Comparison of ENCODE assay signal across 32 cellular contexts in genomic region chr17:34619687-34620217, GRCh38. TPM values are rescaled to one million over a fixed set of nuclear protein-coding genes. Genes with fewer than 3 reads are reported as not detected.
DNase-seq lines count a peak whose midpoint lies in the region; ATAC-seq and TF ChIP-seq lines count a peak whose summit lies in the region.
"Had no signal": no experiment of that assay in that cellular context is flagged by ENCODE, and none has a peak within 500 bp of the region (broad histone marks: within the 10 kb centered on the region; RNA-seq: fewer than 3 reads in every experiment).

No MANE protein-coding gene starts in this region.

- H3K4me3 ChIP-seq in smooth muscle cell, result no peak overlapping the region
- H3K4me3 ChIP-seq: ascending aorta, coronary artery, ovary, SJSA1, transverse colon had no signal

- H3K4me3 Mint-ChIP-seq in activated T-helper 1 cell treated with anti-CD3 and anti-CD28 coated beads, Interleukin-12 subunit alpha, Interleukin-12 subunit beta, Interleukin-2, Interleukin-4 antibody, amounts not matched to agents 30 ng/mL and 10 ng/mL and 1 ng/mL, durations not matched to agents 14 hours and 24 hours and 36 hours, result no peak overlapping the region
- H3K4me3 Mint-ChIP-seq: activated naive CD8-positive, alpha-beta T cell treated with anti-CD3 and anti-CD28 coated beads, Interleukin-2, amount 10 ng/mL, durations not matched to agents 7 days and 5 days; activated T-cell treated with anti-CD3 and anti-CD28 coated beads, Interleukin-2, amount 50 U/mL, for 4 hours; memory B cell; stimulated activated memory B cell treated with anti-CD40 and anti-IgM and Interleukin-4, amounts not matched to agents 10 μg/mL and 1 μg/mL and 100 μg/mL, for 72 hours had no signal

- H3K27me3 Mint-ChIP-seq in activated T-helper 1 cell treated with anti-CD3 and anti-CD28 coated beads, Interleukin-12 subunit alpha, Interleukin-12 subunit beta, Interleukin-2, Interleukin-4 antibody, amounts not matched to agents 30 ng/mL and 10 ng/mL and 1 ng/mL, durations not matched to agents 14 hours and 24 hours and 36 hours (ENCODE audit: insufficient read depth), result peaks cover 22% of the 10 kb centered on the region

- H3K4me2 ChIP-seq in smooth muscle cell, result no peak overlapping the region
- H3K4me2 ChIP-seq: KMS-11 had no signal

- peaks cover 16% of the 10 kb centered on the region for H3K4me1 ChIP-seq in smooth muscle cell (ENCODE audit: low read depth)
- H3K4me1 ChIP-seq: ascending aorta, SJSA1, transverse colon had no signal

- H3K79me2 ChIP-seq in smooth muscle cell (ENCODE audit: low read depth), result no peaks in the 10 kb centered on the region

- H3K36me3 Mint-ChIP-seq in activated T-helper 1 cell treated with anti-CD3 and anti-CD28 coated beads, Interleukin-12 subunit alpha, Interleukin-12 subunit beta, Interleukin-2, Interleukin-4 antibody, amounts not matched to agents 30 ng/mL and 10 ng/mL and 1 ng/mL, durations not matched to agents 14 hours and 24 hours and 36 hours (ENCODE audit: low read depth), result no peaks in the 10 kb centered on the region
- H3K36me3 Mint-ChIP-seq: activated naive CD8-positive, alpha-beta T cell treated with anti-CD3 and anti-CD28 coated beads, Interleukin-2, amount 10 ng/mL, durations not matched to agents 7 days and 5 days; memory B cell; stimulated activated memory B cell treated with anti-CD40 and anti-IgM and Interleukin-4, amounts not matched to agents 10 μg/mL and 1 μg/mL and 100 μg/mL, for 72 hours had no signal

- peak overlapping the region; percentile 43 for H3K27ac ChIP-seq in smooth muscle cell (ENCODE audit: low read depth)
- H3K27ac ChIP-seq: 22Rv1, ascending aorta, coronary artery, epithelial cell of prostate, KMS-11, ovary, SJSA1, transverse colon had no signal

- DNase-seq in DMS153 (lab: John Stamatoyannopoulos, UW) (peak; percentile 53), DMS153 treated with DMSO at 0.1 percent for 48 hours (lab: John Stamatoyannopoulos, UW; ENCODE audit: unreplicated experiment) (no peak), NCI-H1694 treated with DMSO at 0.1 percent for 48 hours (lab: John Stamatoyannopoulos, UW) (peak; percentile 96), NCI-H524 treated with DMSO at 0.1 percent for 48 hours (lab: John Stamatoyannopoulos, UW) (peak; percentile 33), smooth muscle cell (lab: John Stamatoyannopoulos, UW; ENCODE audit: unreplicated experiment) (no peak)
- no peak for DNase-seq in activated T-helper 1 cell treated with anti-CD3 and anti-CD28 coated beads, Interleukin-12 subunit alpha, Interleukin-12 subunit beta, Interleukin-2, Interleukin-4 antibody, amounts not matched to agents 30 ng/mL and 10 ng/mL and 1 ng/mL, durations not matched to agents 14 hours and 24 hours and 36 hours (ENCODE audit: low spot score)
- DNase-seq: activated CD4-positive, CD25-positive, alpha-beta regulatory T cell; activated gamma-delta T cell treated with Interleukin-2 at 50 U/mL for 16 hours; activated naive CD8-positive, alpha-beta T cell treated with anti-CD3 and anti-CD28 coated beads, Interleukin-2, amount 10 ng/mL, durations not matched to agents 7 days and 5 days; activated T-cell treated with anti-CD3 and anti-CD28 coated beads, Interleukin-2, amount 50 U/mL, for 4 hours; Calu3; effector memory CD4-positive, alpha-beta T cell; H7; left colon; NCI-H2227 treated with DMSO at 0.1 percent for 48 hours; NCI-H774; ovary; RPMI8226; T-helper 1 cell; transverse colon had no signal

- H2AFZ ChIP-seq in smooth muscle cell (ENCODE audit: low read depth), result no peak overlapping the region

- no peak for TF ChIP-seq CTCF in smooth muscle cell (IDR thresholded peaks at IDR 0.05; ENCODE audit: borderline replicate concordance, insufficient read depth, poor library complexity, severe bottlenecking)

- H3K4me1 Mint-ChIP-seq in activated T-helper 1 cell treated with anti-CD3 and anti-CD28 coated beads, Interleukin-12 subunit alpha, Interleukin-12 subunit beta, Interleukin-2, Interleukin-4 antibody, amounts not matched to agents 30 ng/mL and 10 ng/mL and 1 ng/mL, durations not matched to agents 14 hours and 24 hours and 36 hours (ENCODE audit: low read depth), result no peaks in the 10 kb centered on the region
- H3K4me1 Mint-ChIP-seq: activated naive CD8-positive, alpha-beta T cell treated with anti-CD3 and anti-CD28 coated beads, Interleukin-2, amount 10 ng/mL, durations not matched to agents 7 days and 5 days; memory B cell; stimulated activated memory B cell treated with anti-CD40 and anti-IgM and Interleukin-4, amounts not matched to agents 10 μg/mL and 1 μg/mL and 100 μg/mL, for 72 hours had no signal

- no peak overlapping the region for H3K9ac ChIP-seq in smooth muscle cell (ENCODE audit: low read depth)
- H3K9ac ChIP-seq: KMS-11 had no signal

- 83% methylated on average over 3 of the region's 3 CpGs for whole genome bisulfite sequencing in smooth muscle cell (ENCODE audit: low lambda C conversion rate)

- no peaks in the 10 kb centered on the region for H3K27me3 ChIP-seq in smooth muscle cell (ENCODE audit: low read depth)
- H3K27me3 ChIP-seq: ascending aorta, ovary had no signal

- no peaks in the 10 kb centered on the region for H3K36me3 ChIP-seq in smooth muscle cell (ENCODE audit: low read depth)
- H3K36me3 ChIP-seq: ascending aorta, ovary, SJSA1, transverse colon had no signal

- no peaks in the 10 kb centered on the region for H4K20me1 ChIP-seq in smooth muscle cell (ENCODE audit: low read depth)

- no peaks in the 10 kb centered on the region for H3F3A ChIP-seq in smooth muscle cell (ENCODE audit: low read depth)

- intact Hi-C loops in activated T-helper 1 cell treated with anti-CD3 and anti-CD28 coated beads, Interleukin-12 subunit alpha, Interleukin-12 subunit beta, Interleukin-2, Interleukin-4 antibody, amounts not matched to agents 30 ng/mL and 10 ng/mL and 1 ng/mL, durations not matched to agents 14 hours and 24 hours and 36 hours (cut with micrococcal nuclease), result no loop called here

- no peaks in the 10 kb centered on the region for H3K9me3 Mint-ChIP-seq in activated T-helper 1 cell treated with anti-CD3 and anti-CD28 coated beads, Interleukin-12 subunit alpha, Interleukin-12 subunit beta, Interleukin-2, Interleukin-4 antibody, amounts not matched to agents 30 ng/mL and 10 ng/mL and 1 ng/mL, durations not matched to agents 14 hours and 24 hours and 36 hours
- H3K9me3 Mint-ChIP-seq: activated naive CD8-positive, alpha-beta T cell treated with anti-CD3 and anti-CD28 coated beads, Interleukin-2, amount 10 ng/mL, durations not matched to agents 7 days and 5 days; activated T-cell treated with anti-CD3 and anti-CD28 coated beads, Interleukin-2, amount 50 U/mL, for 4 hours; memory B cell; neural crest cell; stimulated activated memory B cell treated with anti-CD40 and anti-IgM and Interleukin-4, amounts not matched to agents 10 μg/mL and 1 μg/mL and 100 μg/mL, for 72 hours had no signal

- ATAC-seq in GM18868 (IDR thresholded peaks at IDR 0.05; ENCODE audit: unreplicated experiment) (no peak), GM19023 (IDR thresholded peaks at IDR 0.05; ENCODE audit: unreplicated experiment) (no peak)
- ATAC-seq: activated T-cell treated with anti-CD3 and anti-CD28 coated beads, Interleukin-2, amount 50 U/mL, for 4 hours; left colon; stimulated activated memory B cell treated with anti-CD40 and anti-IgM and Interleukin-4, amounts not matched to agents 10 μg/mL and 1 μg/mL and 100 μg/mL, for 72 hours had no signal

- H3K9me3 ChIP-seq in smooth muscle cell (replicated peaks; ENCODE audit: low read depth), result no peaks in the 10 kb centered on the region
- H3K9me3 ChIP-seq: ascending aorta, ovary, SJSA1, transverse colon had no signal

- H3K27ac Mint-ChIP-seq in activated T-helper 1 cell treated with anti-CD3 and anti-CD28 coated beads, Interleukin-12 subunit alpha, Interleukin-12 subunit beta, Interleukin-2, Interleukin-4 antibody, amounts not matched to agents 30 ng/mL and 10 ng/mL and 1 ng/mL, durations not matched to agents 14 hours and 24 hours and 36 hours, result no peak overlapping the region
- H3K27ac Mint-ChIP-seq: activated naive CD8-positive, alpha-beta T cell treated with anti-CD3 and anti-CD28 coated beads, Interleukin-2, amount 10 ng/mL, durations not matched to agents 7 days and 5 days; memory B cell; stimulated activated memory B cell treated with anti-CD40 and anti-IgM and Interleukin-4, amounts not matched to agents 10 μg/mL and 1 μg/mL and 100 μg/mL, for 72 hours had no signal

RNA-seq across cellular contexts. Expression of gene TMEM132E, which starts 40.4 kb away (rescaled TPM):
- total RNA-seq in smooth muscle cell, result 0.13 TPM in 1 of 2 replicates, not detected in the other
- polyA plus RNA-seq in smooth muscle cell, result 0.17 TPM in 1 of 2 replicates, not detected in the other
- not detected in 2 replicates for total RNA-seq in activated T-helper 1 cell treated with anti-CD3 and anti-CD28 coated beads, Interleukin-12 subunit alpha, Interleukin-12 subunit beta, Interleukin-2, Interleukin-4 antibody, amounts not matched to agents 30 ng/mL and 10 ng/mL and 1 ng/mL, durations not matched to agents 14 hours and 24 hours and 36 hours
- total RNA-seq: ascending aorta, left colon, OCI-LY7, transverse colon had no signal

Comparison
In these comparisons a context has a peak if more than half of its experiments do, and no peak if none do; other contexts are left out.
1. DNase-seq: peak in DMS153 (single experiment), NCI-H1694 treated with DMSO at 0.1 percent for 48 hours (single experiment) and NCI-H524 treated with DMSO at 0.1 percent for 48 hours (single experiment); none in DMS153 treated with DMSO at 0.1 percent for 48 hours (single experiment), smooth muscle cell (single experiment) and activated T-helper 1 cell treated with anti-CD3 and anti-CD28 coated beads, Interleukin-12 subunit alpha, Interleukin-12 subunit beta, Interleukin-2, Interleukin-4 antibody, amounts not matched to agents 30 ng/mL and 10 ng/mL and 1 ng/mL, durations not matched to agents 14 hours and 24 hours and 36 hours (single experiment).